In the genomic region with DNA sequence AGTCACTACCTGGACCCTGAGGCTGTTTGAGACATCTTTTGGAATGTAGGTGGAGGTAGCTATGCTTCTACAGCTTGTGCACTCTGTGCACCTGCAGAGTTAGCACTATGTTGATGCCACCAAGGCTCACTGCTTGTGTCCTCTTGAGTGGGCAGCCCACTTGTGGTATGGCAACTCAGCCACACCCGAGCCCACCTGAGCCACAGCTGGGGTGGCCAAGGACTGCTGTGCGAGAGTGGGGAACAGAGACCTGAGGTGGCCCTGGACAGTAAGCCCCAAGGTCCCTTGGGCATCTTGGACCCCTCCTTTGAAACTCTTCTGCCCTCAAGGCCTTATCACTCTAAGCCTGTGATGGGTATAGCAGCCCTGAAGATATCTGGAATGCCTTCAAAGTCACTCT, we compare ENCODE assay signal across 21 cellular contexts. TPM values are rescaled to one million over a fixed set of nuclear protein-coding genes. Genes with fewer than 3 reads are reported as not detected.
"Had no signal": no experiment of that assay in that cellular context is flagged by ENCODE, and none has a peak within 500 bp of the region (broad histone marks: within the 10 kb centered on the region; RNA-seq: fewer than 3 reads in every experiment).

No MANE protein-coding gene starts in this region.

- FAIRE-seq: RCC 7860 had no signal

- H3K27ac ChIP-seq: SJSA1, SK-N-MC had no signal

- H3K4me1 ChIP-seq: SJSA1 had no signal

- DNase-seq: KBM-7, MV-4-11, NCI-H1048, NCI-H1105, NCI-H1417, NCI-H1436 treated with DMSO at 0.1 percent for 48 hours, NCI-H1694, NCI-H187 treated with DMSO at 0.1 percent for 48 hours, NCI-H2029 treated with DMSO at 0.1 percent for 48 hours, NCI-H2171 treated with DMSO at 0.1 percent for 48 hours, NCI-H2227 treated with DMSO at 0.1 percent for 48 hours, NCI-H524, NCI-H526 treated with DMSO at 0.1 percent for 48 hours, NCI-H748 treated with DMSO at 0.1 percent for 48 hours, Right ventricle myocardium superior, RPMI8226, SIG-M5 had no signal

- H3K4me3 ChIP-seq: SJSA1, SK-N-MC had no signal

- H3K36me3 ChIP-seq: SJSA1 had no signal

- H3K9me3 ChIP-seq: SJSA1 had no signal

RNA-seq across cellular contexts. Expression of gene MYO1G, which starts 25.7 kb away (rescaled TPM):
- total RNA-seq: LHCN-M2 had no signal
